Comparison of ENCODE assay signal across 1 cellular context in the genomic region with DNA sequence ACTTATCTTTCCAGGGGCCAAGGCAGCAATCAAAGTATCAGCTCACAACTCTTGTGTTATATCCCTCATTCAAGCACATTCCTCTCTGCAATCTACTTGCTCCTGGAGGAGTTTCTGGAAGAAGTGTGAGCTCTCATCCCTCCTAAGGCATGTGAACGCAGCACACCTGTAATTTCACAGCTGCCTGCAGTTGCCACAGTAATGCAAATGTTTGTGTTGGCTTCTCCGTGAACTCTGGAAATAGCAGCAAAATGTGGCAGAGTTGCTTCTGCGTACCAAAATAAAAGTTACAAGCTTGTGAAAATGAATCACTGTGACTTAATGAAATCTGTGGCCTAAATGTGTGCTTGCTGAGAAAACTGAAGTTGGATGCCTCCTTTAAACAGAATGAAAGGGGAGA.
TF ChIP-seq lines count a peak whose summit lies in the region.

No MANE protein-coding gene starts in this region.

TF ChIP-seq in WTC11, 78 proteins besides CTCF, POLR2A, EP300 and RAD21 (continued from another document):
- TF ChIP-seq, protein P1, sequence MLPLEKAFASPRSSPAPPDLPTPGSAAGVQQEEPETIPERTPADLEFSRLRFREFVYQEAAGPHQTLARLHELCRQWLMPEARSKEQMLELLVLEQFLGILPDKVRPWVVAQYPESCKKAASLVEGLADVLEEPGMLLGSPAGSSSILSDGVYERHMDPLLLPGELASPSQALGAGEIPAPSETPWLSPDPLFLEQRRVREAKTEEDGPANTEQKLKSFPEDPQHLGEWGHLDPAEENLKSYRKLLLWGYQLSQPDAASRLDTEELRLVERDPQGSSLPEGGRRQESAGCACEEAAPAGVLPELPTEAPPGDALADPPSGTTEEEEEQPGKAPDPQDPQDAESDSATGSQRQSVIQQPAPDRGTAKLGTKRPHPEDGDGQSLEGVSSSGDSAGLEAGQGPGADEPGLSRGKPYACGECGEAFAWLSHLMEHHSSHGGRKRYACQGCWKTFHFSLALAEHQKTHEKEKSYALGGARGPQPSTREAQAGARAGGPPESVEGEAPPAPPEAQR (CRISPR knock-in tag; IDR thresholded peaks at IDR 0.05) = no peak
- TF ChIP-seq ESRRA (CRISPR knock-in tag; IDR thresholded peaks at IDR 0.05; ENCODE audit: borderline replicate concordance) = no peak
- TF ChIP-seq, protein P2, sequence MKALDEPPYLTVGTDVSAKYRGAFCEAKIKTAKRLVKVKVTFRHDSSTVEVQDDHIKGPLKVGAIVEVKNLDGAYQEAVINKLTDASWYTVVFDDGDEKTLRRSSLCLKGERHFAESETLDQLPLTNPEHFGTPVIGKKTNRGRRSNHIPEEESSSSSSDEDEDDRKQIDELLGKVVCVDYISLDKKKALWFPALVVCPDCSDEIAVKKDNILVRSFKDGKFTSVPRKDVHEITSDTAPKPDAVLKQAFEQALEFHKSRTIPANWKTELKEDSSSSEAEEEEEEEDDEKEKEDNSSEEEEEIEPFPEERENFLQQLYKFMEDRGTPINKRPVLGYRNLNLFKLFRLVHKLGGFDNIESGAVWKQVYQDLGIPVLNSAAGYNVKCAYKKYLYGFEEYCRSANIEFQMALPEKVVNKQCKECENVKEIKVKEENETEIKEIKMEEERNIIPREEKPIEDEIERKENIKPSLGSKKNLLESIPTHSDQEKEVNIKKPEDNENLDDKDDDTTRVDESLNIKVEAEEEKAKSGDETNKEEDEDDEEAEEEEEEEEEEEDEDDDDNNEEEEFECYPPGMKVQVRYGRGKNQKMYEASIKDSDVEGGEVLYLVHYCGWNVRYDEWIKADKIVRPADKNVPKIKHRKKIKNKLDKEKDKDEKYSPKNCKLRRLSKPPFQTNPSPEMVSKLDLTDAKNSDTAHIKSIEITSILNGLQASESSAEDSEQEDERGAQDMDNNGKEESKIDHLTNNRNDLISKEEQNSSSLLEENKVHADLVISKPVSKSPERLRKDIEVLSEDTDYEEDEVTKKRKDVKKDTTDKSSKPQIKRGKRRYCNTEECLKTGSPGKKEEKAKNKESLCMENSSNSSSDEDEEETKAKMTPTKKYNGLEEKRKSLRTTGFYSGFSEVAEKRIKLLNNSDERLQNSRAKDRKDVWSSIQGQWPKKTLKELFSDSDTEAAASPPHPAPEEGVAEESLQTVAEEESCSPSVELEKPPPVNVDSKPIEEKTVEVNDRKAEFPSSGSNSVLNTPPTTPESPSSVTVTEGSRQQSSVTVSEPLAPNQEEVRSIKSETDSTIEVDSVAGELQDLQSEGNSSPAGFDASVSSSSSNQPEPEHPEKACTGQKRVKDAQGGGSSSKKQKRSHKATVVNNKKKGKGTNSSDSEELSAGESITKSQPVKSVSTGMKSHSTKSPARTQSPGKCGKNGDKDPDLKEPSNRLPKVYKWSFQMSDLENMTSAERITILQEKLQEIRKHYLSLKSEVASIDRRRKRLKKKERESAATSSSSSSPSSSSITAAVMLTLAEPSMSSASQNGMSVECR (CRISPR knock-in tag; IDR thresholded peaks at IDR 0.05; ENCODE audit: borderline replicate concordance) = no peak
